8 cellular contexts compared by ENCODE assay signal in the genomic region with DNA sequence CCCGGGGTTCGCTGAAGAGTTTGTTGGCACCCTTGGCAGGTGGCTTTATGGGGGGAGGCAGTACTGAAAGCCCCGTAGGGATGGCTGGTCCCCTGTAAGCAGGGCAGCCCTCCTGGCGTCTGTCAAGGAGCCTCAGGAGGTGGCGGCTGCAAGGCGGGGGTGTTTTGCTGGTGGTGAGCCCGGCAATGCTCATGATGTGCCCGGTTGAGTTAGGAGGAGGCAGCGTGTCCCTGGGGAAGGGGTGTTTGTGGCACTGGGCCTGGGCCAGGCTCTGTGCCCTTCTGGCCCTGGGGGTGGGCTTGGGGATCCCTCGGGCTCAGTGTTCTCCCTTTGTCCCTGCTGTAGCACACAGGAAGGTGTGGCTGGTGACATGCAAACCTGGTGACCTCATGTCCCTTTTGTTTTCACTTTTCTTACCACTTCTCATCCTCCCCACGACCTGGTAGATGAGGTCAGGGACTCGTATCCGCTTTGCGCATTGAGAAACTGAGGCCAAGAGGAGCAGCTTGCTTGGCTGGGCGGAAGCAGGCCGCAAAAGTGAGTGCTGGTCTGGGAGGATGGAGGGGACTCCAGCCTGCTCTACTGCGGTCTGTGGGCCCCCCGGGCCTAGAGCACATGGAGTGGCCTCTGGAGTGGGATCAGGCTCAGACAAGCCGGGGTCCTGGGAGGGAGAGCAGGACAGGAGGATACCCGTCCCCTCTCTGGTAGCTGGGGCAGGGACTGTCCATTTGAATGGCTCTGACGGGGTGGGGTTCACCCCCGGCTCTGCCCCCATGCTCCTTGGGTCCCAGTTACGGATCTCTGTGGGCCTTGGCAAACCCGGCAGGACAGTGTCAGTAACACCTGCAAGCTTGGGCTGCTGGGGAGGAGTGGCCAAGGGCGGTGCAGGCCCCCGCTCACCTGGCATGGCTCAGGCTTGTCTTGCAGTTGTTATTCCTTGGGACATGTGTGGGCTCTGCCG. TPM values are rescaled to one million over a fixed set of nuclear protein-coding genes. Genes with fewer than 3 reads are reported as not detected.
DNase-seq lines count a peak whose midpoint lies in the region; TF ChIP-seq lines count a peak whose summit lies in the region.

No MANE protein-coding gene starts in this region.

- no peaks in the 10 kb centered on the region for H3K9me3 ChIP-seq in subcutaneous abdominal adipose tissue (ENCODE audit: control insufficient read depth in 5 of 5, low read length in 5 of 5)

- H3K4me1 ChIP-seq in subcutaneous abdominal adipose tissue (ENCODE audit: control insufficient read depth in 5 of 5, insufficient read depth in 5 of 5, low read length in 5 of 5): peaks cover 14 to 78% (median 67%) of the 10 kb centered on the region in 5 donors

- H3K4me3 ChIP-seq in subcutaneous abdominal adipose tissue (ENCODE audit: low read depth in 1 of 5, low read length in 5 of 5): peak overlapping the region; percentile 73 to 90 (median 86)

- H3K27me3 ChIP-seq in subcutaneous abdominal adipose tissue (ENCODE audit: control insufficient read depth in 5 of 5, insufficient read depth in 4 of 5, low read length in 5 of 5): no peaks in the 10 kb centered on the region

- peaks cover 41% of the 10 kb centered on the region for H3K4me1 Mint-ChIP-seq in T-helper 1 cell treated with Interleukin-12 subunit alpha and Interleukin-12 subunit beta and Interleukin-4 antibody, amounts not matched to agents 30 μg/mL and 1 μg/mL, for 36 hours (ENCODE audit: low read depth)
- H3K4me1 Mint-ChIP-seq in glutamatergic neuron (ENCODE audit: low read depth, unreplicated experiment): peaks cover 44% of the 10 kb centered on the region

- H3K27ac ChIP-seq in subcutaneous abdominal adipose tissue (ENCODE audit: low read depth, low read length): peak overlapping the region; percentile 94

- DNase-seq in NCI-H2171 treated with DMSO at 0.1 percent for 48 hours (lab: John Stamatoyannopoulos, UW) (peak; percentile 38), NCI-H2171 (lab: John Stamatoyannopoulos, UW) (no peak), glutamatergic neuron (peak; percentile 68), NCI-H82 (lab: John Stamatoyannopoulos, UW) (no peak), germinal center (ENCODE audit: low spot score) (no peak), AG08396 (ENCODE audit: low spot score) (no peak)

- H3K36me3 ChIP-seq in subcutaneous abdominal adipose tissue (ENCODE audit: control insufficient read depth in 5 of 5, insufficient read depth in 5 of 5, low read length in 5 of 5): peaks cover 0 to 11% (median under 1%) of the 10 kb centered on the region in 5 donors

- no peaks in the 10 kb centered on the region for H3K27me3 Mint-ChIP-seq in T-helper 1 cell treated with Interleukin-12 subunit alpha and Interleukin-12 subunit beta and Interleukin-4 antibody, amounts not matched to agents 30 μg/mL and 1 μg/mL, for 36 hours (ENCODE audit: low read depth)
- H3K27me3 Mint-ChIP-seq in glutamatergic neuron (ENCODE audit: unreplicated experiment): peaks cover 35% of the 10 kb centered on the region

- no peak for TF ChIP-seq CTCF in glutamatergic neuron (IDR thresholded peaks at IDR 0.05; ENCODE audit: partially characterized antibody, unreplicated experiment)

- H3K4me3 Mint-ChIP-seq in T-helper 1 cell treated with Interleukin-12 subunit alpha and Interleukin-12 subunit beta and Interleukin-4 antibody, amounts not matched to agents 30 μg/mL and 1 μg/mL, for 36 hours: peak overlapping the region; percentile 76
- peak overlapping the region; percentile 94 for H3K4me3 Mint-ChIP-seq in glutamatergic neuron (ENCODE audit: unreplicated experiment)

- peak overlapping the region; percentile 83 for H3K27ac Mint-ChIP-seq in T-helper 1 cell treated with Interleukin-12 subunit alpha and Interleukin-12 subunit beta and Interleukin-4 antibody, amounts not matched to agents 30 μg/mL and 1 μg/mL, for 36 hours
- peak overlapping the region; percentile 98 for H3K27ac Mint-ChIP-seq in glutamatergic neuron (ENCODE audit: unreplicated experiment)

- H3K9me3 Mint-ChIP-seq in T-helper 1 cell treated with Interleukin-12 subunit alpha and Interleukin-12 subunit beta and Interleukin-4 antibody, amounts not matched to agents 30 μg/mL and 1 μg/mL, for 36 hours: no peaks in the 10 kb centered on the region
- H3K9me3 Mint-ChIP-seq in glutamatergic neuron (ENCODE audit: unreplicated experiment): peaks cover 45% of the 10 kb centered on the region

- peaks cover 2% of the 10 kb centered on the region for H3K36me3 Mint-ChIP-seq in T-helper 1 cell treated with Interleukin-12 subunit alpha and Interleukin-12 subunit beta and Interleukin-4 antibody, amounts not matched to agents 30 μg/mL and 1 μg/mL, for 36 hours (ENCODE audit: low read depth)
- H3K36me3 Mint-ChIP-seq in glutamatergic neuron (ENCODE audit: unreplicated experiment): no peaks in the 10 kb centered on the region

- peak overlapping the region in 3 of 5 donors; percentile 85 to 89 (median 88) for H3K9ac ChIP-seq in subcutaneous abdominal adipose tissue (ENCODE audit: low read length in 5 of 5)

RNA-seq across cellular contexts. Expression of a gene that starts 2.2 kb away (rescaled TPM):
- total RNA-seq in glutamatergic neuron (ENCODE audit: unreplicated experiment): 491 TPM

Comparison
In these comparisons a context has a peak if more than half of its experiments do, and no peak if none do; other contexts are left out.
1. DNase-seq: peak in NCI-H2171 treated with DMSO at 0.1 percent for 48 hours (single experiment) and glutamatergic neuron (single experiment); none in NCI-H2171 (single experiment), NCI-H82 (single experiment), germinal center (single experiment) and AG08396 (single experiment).